ENCODE assay signal across 23 cellular contexts in genomic region chr6:10855233-10855632, GRCh38. TPM values are rescaled to one million over a fixed set of nuclear protein-coding genes. Genes with fewer than 3 reads are reported as not detected.
"Had no signal": no experiment of that assay in that cellular context is flagged by ENCODE, and none has a peak within 500 bp of the region (broad histone marks: within the 10 kb centered on the region; RNA-seq: fewer than 3 reads in every experiment).

No MANE protein-coding gene starts in this region.

- H3K36me3 ChIP-seq: WERI-Rb-1 had no signal

- H3K27ac Mint-ChIP-seq: activated CD8-positive, alpha-beta T cell treated with anti-CD3 and anti-CD28 coated beads, Interleukin-2, amount 10 ng/mL, durations not matched to agents 7 days and 5 days; activated T-helper 1 cell treated with anti-CD3 and anti-CD28 coated beads, Interleukin-12 subunit alpha, Interleukin-12 subunit beta, Interleukin-2, Interleukin-4 antibody, amounts not matched to agents 30 ng/mL and 10 ng/mL and 1 ng/mL, durations not matched to agents 14 hours and 24 hours and 36 hours; natural killer cell; stimulated activated effector memory CD8-positive, alpha-beta T cell treated with anti-CD3 and anti-CD28 coated beads, Interleukin-12 subunit alpha, Interleukin-12 subunit beta, amount 100 ng/mL, for 72 hours had no signal

- H3K4me3 Mint-ChIP-seq: activated CD8-positive, alpha-beta T cell treated with anti-CD3 and anti-CD28 coated beads, Interleukin-2, amount 10 ng/mL, durations not matched to agents 7 days and 5 days; activated T-helper 1 cell treated with anti-CD3 and anti-CD28 coated beads, Interleukin-12 subunit alpha, Interleukin-12 subunit beta, Interleukin-2, Interleukin-4 antibody, amounts not matched to agents 30 ng/mL and 10 ng/mL and 1 ng/mL, durations not matched to agents 14 hours and 24 hours and 36 hours; natural killer cell; stimulated activated effector memory CD8-positive, alpha-beta T cell treated with anti-CD3 and anti-CD28 coated beads, Interleukin-12 subunit alpha, Interleukin-12 subunit beta, amount 100 ng/mL, for 72 hours had no signal

- DNase-seq: activated CD4-positive, alpha-beta T cell treated with anti-CD3 and anti-CD28 coated beads for 48 hours; activated CD8-positive, alpha-beta memory T cell treated with anti-CD3 and anti-CD28 coated beads, Interleukin-2, amount 50 U/mL, for 48 hours; activated CD8-positive, alpha-beta T cell treated with anti-CD3 and anti-CD28 coated beads, Interleukin-2, amount 10 ng/mL, durations not matched to agents 7 days and 5 days; activated naive CD4-positive, alpha-beta T cell; aorta; left colon; mammary epithelial cell; mucosa of descending colon; natural killer cell; right cardiac atrium; T1000; WERI-Rb-1 had no signal

- H3K4me1 Mint-ChIP-seq: natural killer cell; stimulated activated effector memory CD8-positive, alpha-beta T cell treated with anti-CD3 and anti-CD28 coated beads, Interleukin-12 subunit alpha, Interleukin-12 subunit beta, amount 100 ng/mL, for 72 hours had no signal

- H3K36me3 Mint-ChIP-seq: stimulated activated effector memory CD8-positive, alpha-beta T cell treated with anti-CD3 and anti-CD28 coated beads, Interleukin-12 subunit alpha, Interleukin-12 subunit beta, amount 100 ng/mL, for 72 hours had no signal

- H3K27me3 ChIP-seq: tibial nerve had no signal

- H3K4me3 ChIP-seq: mucosa of descending colon, smooth muscle cell, tibial nerve had no signal

- H3K27ac ChIP-seq: tibial nerve, WERI-Rb-1 had no signal

- ATAC-seq: activated CD8-positive, alpha-beta T cell treated with anti-CD3 and anti-CD28 coated beads, Interleukin-2, amount 10 ng/mL, durations not matched to agents 7 days and 5 days; esophagus mucosa; left colon; mucosa of descending colon; natural killer cell; right cardiac atrium; stimulated activated effector memory CD8-positive, alpha-beta T cell treated with anti-CD3 and anti-CD28 coated beads, Interleukin-12 subunit alpha, Interleukin-12 subunit beta, amount 100 ng/mL, for 72 hours had no signal

- H3K4me1 ChIP-seq: tibial nerve had no signal

RNA-seq across cellular contexts. Expression of gene MAK, which starts 16.9 kb away (rescaled TPM):
- total RNA-seq: bronchial epithelial cell, chondrocyte, dermis microvascular lymphatic vessel endothelial cell, esophagus mucosa, fibroblast of villous mesenchyme, mucosa of descending colon, smooth muscle cell had no signal

RNA-seq across cellular contexts. Expression of gene GCM2, which starts 26.6 kb away (rescaled TPM):
- total RNA-seq: activated CD8-positive, alpha-beta T cell treated with anti-CD3 and anti-CD28 coated beads, Interleukin-2, amount 10 ng/mL, durations not matched to agents 7 days and 5 days; activated T-helper 1 cell treated with anti-CD3 and anti-CD28 coated beads, Interleukin-12 subunit alpha, Interleukin-12 subunit beta, Interleukin-2, Interleukin-4 antibody, amounts not matched to agents 30 ng/mL and 10 ng/mL and 1 ng/mL, durations not matched to agents 14 hours and 24 hours and 36 hours; aorta; bronchial epithelial cell; chondrocyte; dermis microvascular lymphatic vessel endothelial cell; esophagus mucosa; fibroblast of villous mesenchyme; left colon; mammary epithelial cell; mucosa of descending colon; natural killer cell; posterior vena cava; right cardiac atrium; smooth muscle cell; subcutaneous adipose tissue; tibial nerve had no signal

RNA-seq across cellular contexts. Expression of gene SYCP2L, which starts 31.6 kb away (rescaled TPM):
- total RNA-seq: activated T-helper 1 cell treated with anti-CD3 and anti-CD28 coated beads, Interleukin-12 subunit alpha, Interleukin-12 subunit beta, Interleukin-2, Interleukin-4 antibody, amounts not matched to agents 30 ng/mL and 10 ng/mL and 1 ng/mL, durations not matched to agents 14 hours and 24 hours and 36 hours; dermis microvascular lymphatic vessel endothelial cell; esophagus mucosa; fibroblast of villous mesenchyme had no signal
